Comparison of ENCODE assay signal across 3 cellular contexts in the genomic region with DNA sequence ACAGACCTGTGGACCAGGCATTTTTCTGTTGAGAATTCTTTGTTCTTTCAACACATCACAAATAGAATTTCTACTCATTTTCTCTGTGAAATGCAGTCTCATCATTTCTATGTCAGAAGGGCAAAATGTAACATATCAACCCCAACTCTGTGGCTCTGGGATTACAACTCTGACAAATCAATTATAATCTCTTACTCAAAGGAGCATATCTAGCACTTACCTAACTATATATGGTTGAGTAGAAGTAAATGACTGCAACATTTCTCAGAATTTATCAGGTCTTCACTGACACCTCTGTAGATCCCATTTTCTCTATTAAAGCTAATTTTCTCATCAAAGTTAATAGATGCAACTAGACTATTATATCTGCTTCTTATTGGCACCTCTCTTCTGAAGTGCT.
"Had no signal": no experiment of that assay in that cellular context is flagged by ENCODE, and none has a peak within 500 bp of the region (broad histone marks: within the 10 kb centered on the region; RNA-seq: fewer than 3 reads in every experiment).

No MANE protein-coding gene starts in this region.

- H3K4me3 ChIP-seq: GM12878 had no signal

- ATAC-seq: GM12878 had no signal

- DNase-seq: GDM1, GF-D8 had no signal
